In the genomic region with DNA sequence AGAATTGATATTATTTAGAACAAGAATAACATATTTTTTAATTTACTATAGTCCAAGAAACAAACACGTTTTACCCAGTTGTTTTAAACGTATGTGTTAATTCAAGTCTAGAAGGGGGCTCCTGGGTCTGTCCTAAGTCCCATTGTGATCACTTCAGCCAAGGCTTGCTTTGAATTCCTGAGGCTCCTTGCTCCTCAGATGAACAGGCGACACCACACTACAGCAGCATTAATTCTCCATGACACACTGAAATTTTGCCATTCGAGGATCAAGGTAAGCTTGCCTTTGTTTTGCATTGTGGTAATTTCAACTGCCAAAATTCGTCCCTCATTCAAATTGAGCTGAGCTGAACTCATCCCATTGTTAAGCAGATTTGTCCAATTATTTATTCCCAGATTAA, we compare ENCODE assay signal across 24 cellular contexts.
DNase-seq lines count a peak whose midpoint lies in the region; ATAC-seq and TF ChIP-seq lines count a peak whose summit lies in the region.
"Had no signal": no experiment of that assay in that cellular context is flagged by ENCODE, and none has a peak within 500 bp of the region (broad histone marks: within the 10 kb centered on the region; RNA-seq: fewer than 3 reads in every experiment).

No MANE protein-coding gene starts in this region.

- 35 to 57% (median 48%) methylated on average over 5 of the region's 5 CpGs for WGBS in adrenal gland, 4 donors

- H3K27ac ChIP-seq in GM23338 (ENCODE audit: low read depth) (no peak overlapping the region), Karpas-422 (ENCODE audit: low read length) (no peak overlapping the region), neural progenitor cell (no peak overlapping the region), adrenal gland (no peak overlapping the region)
- H3K27ac ChIP-seq: BLaER1 treated with 17β-estradiol and CSF1 and Interleukin-3, amounts not matched to agents 10 nM and 100 nM; RWPE1; SK-N-MC had no signal

- intact Hi-C loops in adrenal gland (cut with DNase I) = no loop called here

- H3K9ac ChIP-seq in Karpas-422 (ENCODE audit: low read length) (no peak overlapping the region), neural progenitor cell (no peak overlapping the region)
- H3K9ac ChIP-seq: BLaER1 treated with 17β-estradiol and CSF1 and Interleukin-3, amounts not matched to agents 10 nM and 100 nM had no signal

- H2AFZ ChIP-seq in GM23338 = no peak overlapping the region
- peak overlapping the region; percentile 94 for H2AFZ ChIP-seq in Karpas-422 (ENCODE audit: low read length)
- H2AFZ ChIP-seq in neural progenitor cell (replicated peaks) = peak overlapping the region; percentile 7

- H3K9me3 Mint-ChIP-seq in GM23338 (no peaks in the 10 kb centered on the region), neural progenitor cell (no peaks in the 10 kb centered on the region)
- H3K9me3 Mint-ChIP-seq: T-helper 1 cell treated with Interleukin-12 subunit alpha and Interleukin-12 subunit beta and Interleukin-4 antibody, amounts not matched to agents 30 μg/mL and 1 μg/mL, for 36 hours had no signal

- H3K4me1 ChIP-seq in GM23338 (ENCODE audit: insufficient read depth) = peaks cover 24% of the 10 kb centered on the region
- no peaks in the 10 kb centered on the region for H3K4me1 ChIP-seq in Karpas-422 (ENCODE audit: low read length)
- H3K4me1 ChIP-seq in neural progenitor cell = peaks cover 5% of the 10 kb centered on the region
- H3K4me1 ChIP-seq in adrenal gland (replicated peaks in 1 of 2) = no peaks in the 10 kb centered on the region
- H3K4me1 ChIP-seq: BLaER1 treated with 17β-estradiol and CSF1 and Interleukin-3, amounts not matched to agents 10 nM and 100 nM had no signal

- DNase-seq in GM23338 (ENCODE audit: low spot score) (peak; percentile 45), Karpas-422 (no peak), iPS DF 19.7 (ENCODE audit: low read depth, low spot score) (peak; percentile 25), neural progenitor cell (ENCODE audit: low spot score) (peak; percentile 63), adrenal gland (no peak), KBM-7 (no peak), SIG-M5 treated with dmso at 0.1 percent for 504 hours (lab: John Stamatoyannopoulos, UW; ENCODE audit: unreplicated experiment) (no peak)
- DNase-seq: CD4-positive, alpha-beta T cell; DMS53; Kasumi-1; MV-4-11; NCI-H1105; NCI-H146; NCI-H1930; NCI-H2107; NCI-H446; NCI-H524 treated with DMSO at 0.1 percent for 48 hours; SHP77; SW 1271 had no signal

- peak overlapping the region; percentile 87 for H3K27ac Mint-ChIP-seq in GM23338
- H3K27ac Mint-ChIP-seq in neural progenitor cell = peak overlapping the region; percentile 15
- H3K27ac Mint-ChIP-seq: CD4-positive, alpha-beta T cell; T-helper 1 cell treated with Interleukin-12 subunit alpha and Interleukin-12 subunit beta and Interleukin-4 antibody, amounts not matched to agents 30 μg/mL and 1 μg/mL, for 36 hours had no signal

- no peaks in the 10 kb centered on the region for H3F3A ChIP-seq in GM23338 (replicated peaks; ENCODE audit: low read depth)
- peaks cover 3% of the 10 kb centered on the region for H3F3A ChIP-seq in neural progenitor cell (ENCODE audit: low read depth)

- in situ Hi-C loops in KBM-7 (cut with MboI; ENCODE audit: low pct_unique_long_range_greater_than_20kb, low sequenced_read_pairs) = no loop called here

- H3K4me3 Mint-ChIP-seq in GM23338 (peak overlapping the region; percentile 23; the same call in 1 of the 3 replicates), neural progenitor cell (no peak overlapping the region)
- H3K4me3 Mint-ChIP-seq: CD4-positive, alpha-beta T cell; T-helper 1 cell treated with Interleukin-12 subunit alpha and Interleukin-12 subunit beta and Interleukin-4 antibody, amounts not matched to agents 30 μg/mL and 1 μg/mL, for 36 hours had no signal

- H3K4me1 Mint-ChIP-seq in GM23338 = peaks cover 17% of the 10 kb centered on the region
- H3K4me1 Mint-ChIP-seq in neural progenitor cell = no peaks in the 10 kb centered on the region

- H3K27me3 Mint-ChIP-seq in GM23338 (ENCODE audit: insufficient read depth, low read depth, poor library complexity) (no peaks in the 10 kb centered on the region), neural progenitor cell (ENCODE audit: insufficient read depth, low read depth) (peaks cover 4% of the 10 kb centered on the region)
- H3K27me3 Mint-ChIP-seq: CD4-positive, alpha-beta T cell had no signal

- no peaks in the 10 kb centered on the region for H3K9me3 ChIP-seq in Karpas-422 (ENCODE audit: low read length)
- no peaks in the 10 kb centered on the region for H3K9me3 ChIP-seq in neural progenitor cell (ENCODE audit: low read depth)
- no peaks in the 10 kb centered on the region for H3K9me3 ChIP-seq in adrenal gland (replicated peaks in 1 of 3)
- H3K9me3 ChIP-seq: BLaER1 treated with 17β-estradiol and CSF1 and Interleukin-3, amounts not matched to agents 10 nM and 100 nM had no signal

- no peaks in the 10 kb centered on the region for H4K20me1 ChIP-seq in GM23338 (replicated peaks; ENCODE audit: insufficient read depth)
- H4K20me1 ChIP-seq in Karpas-422 (ENCODE audit: insufficient read depth, low read depth, low read length) = no peaks in the 10 kb centered on the region
- H4K20me1 ChIP-seq in neural progenitor cell (ENCODE audit: low read depth) = no peaks in the 10 kb centered on the region
- H4K20me1 ChIP-seq: BLaER1 treated with 17β-estradiol and CSF1 and Interleukin-3, amounts not matched to agents 10 nM and 100 nM had no signal

- no peak for TF ChIP-seq CTCF in GM23338 (conservative IDR thresholded peaks at IDR 0.05; ENCODE audit: low read depth in 2 of 2)
- TF ChIP-seq CTCF in neural progenitor cell (IDR thresholded peaks at IDR 0.05) = no peak
- no peak for TF ChIP-seq CTCF in adrenal gland (IDR thresholded peaks at IDR 0.05)

- H3K9me2 ChIP-seq in GM23338 (ENCODE audit: insufficient read depth) = no peaks in the 10 kb centered on the region
- H3K9me2 ChIP-seq in Karpas-422 (replicated peaks; ENCODE audit: insufficient read depth, low read length) = no peaks in the 10 kb centered on the region

- H3K36me3 ChIP-seq in GM23338 (ENCODE audit: insufficient read depth) = no peaks in the 10 kb centered on the region
- H3K36me3 ChIP-seq in Karpas-422 (ENCODE audit: insufficient read depth, low read length) = no peaks in the 10 kb centered on the region
- no peaks in the 10 kb centered on the region for H3K36me3 ChIP-seq in neural progenitor cell
- no peaks in the 10 kb centered on the region for H3K36me3 ChIP-seq in adrenal gland (replicated peaks in 1 of 2)
- H3K36me3 ChIP-seq: BLaER1 treated with 17β-estradiol and CSF1 and Interleukin-3, amounts not matched to agents 10 nM and 100 nM had no signal

- H3K36me3 Mint-ChIP-seq in GM23338 (ENCODE audit: low read depth) (no peaks in the 10 kb centered on the region), neural progenitor cell (no peaks in the 10 kb centered on the region)

- peak overlapping the region; percentile 14; the same call in 1 of the 2 replicates for H3K4me2 ChIP-seq in GM23338
- no peak overlapping the region for H3K4me2 ChIP-seq in Karpas-422 (ENCODE audit: low read depth, low read length, poor library complexity, severe bottlenecking)
- no peak overlapping the region for H3K4me2 ChIP-seq in neural progenitor cell
- H3K4me2 ChIP-seq: BLaER1 treated with 17β-estradiol and CSF1 and Interleukin-3, amounts not matched to agents 10 nM and 100 nM had no signal

- H3K4me3 ChIP-seq in GM23338 = no peak overlapping the region
- no peak overlapping the region for H3K4me3 ChIP-seq in Karpas-422 (ENCODE audit: low read length)
- H3K4me3 ChIP-seq in neural progenitor cell = no peak overlapping the region
- no peak overlapping the region for H3K4me3 ChIP-seq in adrenal gland
- H3K4me3 ChIP-seq: BLaER1 treated with 17β-estradiol and CSF1 and Interleukin-3, amounts not matched to agents 10 nM and 100 nM; GM12878; SK-N-MC had no signal

- peak; percentile 76 for ATAC-seq in GM23338
- ATAC-seq: GM12878 had no signal

- no peaks in the 10 kb centered on the region for H3K27me3 ChIP-seq in GM23338 (ENCODE audit: insufficient read depth)
- H3K27me3 ChIP-seq in Karpas-422 (ENCODE audit: low read length) = no peaks in the 10 kb centered on the region
- no peaks in the 10 kb centered on the region for H3K27me3 ChIP-seq in neural progenitor cell
- H3K27me3 ChIP-seq in adrenal gland = no peaks in the 10 kb centered on the region
- H3K27me3 ChIP-seq: BLaER1 treated with 17β-estradiol and CSF1 and Interleukin-3, amounts not matched to agents 10 nM and 100 nM had no signal

- H3K79me2 ChIP-seq in GM23338 (replicated peaks; ENCODE audit: insufficient read depth) (no peaks in the 10 kb centered on the region), Karpas-422 (ENCODE audit: low read length) (no peaks in the 10 kb centered on the region), neural progenitor cell (ENCODE audit: low read depth) (no peaks in the 10 kb centered on the region)

- no peak for TF ChIP-seq POLR2A in adrenal gland (IDR thresholded peaks at IDR 0.05)

TF ChIP-seq in GM23338, 12 proteins besides CTCF, POLR2A, EP300 and RAD21 (continues in another document):
- no peak for TF ChIP-seq ZNF114 (CRISPR knock-in tag; IDR thresholded peaks at IDR 0.05)

Comparison
In these comparisons a context has a peak if more than half of its experiments do, and no peak if none do; other contexts are left out.
1. DNase-seq: peak in GM23338 (single experiment), iPS DF 19.7 (single experiment) and neural progenitor cell (single experiment); none in Karpas-422 (single experiment), adrenal gland (0 of 7), KBM-7 (single experiment) and SIG-M5 treated with dmso at 0.1 percent for 504 hours (single experiment).